In genomic region chr20:6838181-6838826, GRCh38 we compare ENCODE assay signal across 13 cellular contexts.
DNase-seq lines count a peak whose midpoint lies in the region; ATAC-seq and TF ChIP-seq lines count a peak whose summit lies in the region.
"Had no signal": no experiment of that assay in that cellular context is flagged by ENCODE, and none has a peak within 500 bp of the region (broad histone marks: within the 10 kb centered on the region; RNA-seq: fewer than 3 reads in every experiment).

No MANE protein-coding gene starts in this region.

- H3K27ac Mint-ChIP-seq in nephron: peak overlapping the region; percentile 1 to 83 (median 50)
- no peak overlapping the region for H3K27ac Mint-ChIP-seq in natural killer cell
- H3K27ac Mint-ChIP-seq: CD8-positive, alpha-beta T cell had no signal

- H3K27me3 Mint-ChIP-seq in nephron (ENCODE audit: low read depth): peaks cover 5% of the 10 kb centered on the region
- H3K27me3 Mint-ChIP-seq in natural killer cell (ENCODE audit: low read depth in 2 of 2): no peaks in the 10 kb centered on the region

- no peaks in the 10 kb centered on the region for H3K9me2 ChIP-seq in PC-3 (replicated peaks; ENCODE audit: low read length)

- H3K36me3 ChIP-seq in PC-3 (ENCODE audit: low read depth, low read length): no peaks in the 10 kb centered on the region
- H3K36me3 ChIP-seq: colonic mucosa had no signal

- H3K9ac ChIP-seq in PC-3 (ENCODE audit: low read length): no peak overlapping the region

- H3K4me1 Mint-ChIP-seq in nephron: no peaks in the 10 kb centered on the region
- H3K4me1 Mint-ChIP-seq in natural killer cell: no peaks in the 10 kb centered on the region

- H3K36me3 Mint-ChIP-seq in nephron (ENCODE audit: low read depth) (no peaks in the 10 kb centered on the region), natural killer cell (no peaks in the 10 kb centered on the region)
- H3K36me3 Mint-ChIP-seq: CD8-positive, alpha-beta T cell had no signal

- no peak overlapping the region for H2AFZ ChIP-seq in PC-3 (ENCODE audit: low read length)

- H3K79me2 ChIP-seq in PC-3 (ENCODE audit: low read length): no peaks in the 10 kb centered on the region

- peaks cover 81% of the 10 kb centered on the region for H3K27me3 ChIP-seq in PC-3 (ENCODE audit: low read length)
- H3K27me3 ChIP-seq: colonic mucosa had no signal

- BruUV-seq in PC-3 (replicated peaks; lab: Mats Ljungman, UMichigan): no TSS peak

- TF ChIP-seq CTCF in PC-3 (conservative IDR thresholded peaks at IDR 0.05; ENCODE audit: low read depth, low read length) (no peak), nephron (IDR thresholded peaks at IDR 0.05; ENCODE audit: unreplicated experiment in 3 of 3) (no peak), natural killer cell (IDR thresholded peaks at IDR 0.05) (no peak)

- CTCF ChIA-PET in PC-3 (lab: Charles Lee): no interaction called here

- intact Hi-C loops in PC-3 (cut with micrococcal nuclease) (no loop called here), natural killer cell (cut with micrococcal nuclease) (no loop called here)

- H3K27ac ChIP-seq in PC-3 (ENCODE audit: low read length): no peak overlapping the region
- H3K27ac ChIP-seq: colonic mucosa had no signal

- no peak overlapping the region for H3K4me3 Mint-ChIP-seq in nephron
- H3K4me3 Mint-ChIP-seq in natural killer cell: no peak overlapping the region
- H3K4me3 Mint-ChIP-seq: CD8-positive, alpha-beta T cell had no signal

- H3K4me2 ChIP-seq in PC-3 (ENCODE audit: low read length): no peak overlapping the region

- H3F3A ChIP-seq in PC-3 (ENCODE audit: low read length, unreplicated experiment): no peaks in the 10 kb centered on the region

- no peaks in the 10 kb centered on the region for H3K9me3 ChIP-seq in PC-3 (ENCODE audit: low read length)
- H3K9me3 ChIP-seq: colonic mucosa had no signal

- ATAC-seq in GM19025 (IDR thresholded peaks at IDR 0.05; ENCODE audit: low read depth, unreplicated experiment) (peak; percentile 67), HG03196 (IDR thresholded peaks at IDR 0.05; ENCODE audit: unreplicated experiment) (peak; percentile 85), PC-3 (no peak), HG03439 (IDR thresholded peaks at IDR 0.05; ENCODE audit: unreplicated experiment) (no peak), natural killer cell (no peak)
- ATAC-seq: CD8-positive, alpha-beta T cell; K562 had no signal

- no peak overlapping the region for H3K4me3 ChIP-seq in PC-3 (ENCODE audit: low read length)
- H3K4me3 ChIP-seq: colonic mucosa, K562 had no signal

- peak; percentile 75 for DNase-seq in PC-3
- DNase-seq in natural killer cell: no peak
- DNase-seq in cerebellar nuclear complex (lab: John Stamatoyannopoulos, UW): no peak
- DNase-seq: activated CD4-positive, alpha-beta T cell treated with anti-CD3 and anti-CD28 coated beads, Interleukin-2, amount 50 U/mL, for 48 hours; activated naive CD4-positive, alpha-beta T cell treated with Interleukin-2 at 50 U/mL for 16 hours; CD8-positive, alpha-beta T cell; colonic mucosa; NCI-H526 had no signal

- no peaks in the 10 kb centered on the region for H4K20me1 ChIP-seq in PC-3 (ENCODE audit: low read length)

- H3K9me3 Mint-ChIP-seq in nephron: no peaks in the 10 kb centered on the region
- peaks cover 0 to 2% of the 10 kb centered on the region in 2 donors for H3K9me3 Mint-ChIP-seq in natural killer cell
- H3K9me3 Mint-ChIP-seq: CD8-positive, alpha-beta T cell had no signal

- POLR2A ChIA-PET in PC-3 (lab: Charles Lee; ENCODE audit: unreplicated experiment): no interaction called here

- 0 out of 2 replicates have a peak, but pooled peaks cover 3% of the 10 kb centered on the region for H3K4me1 ChIP-seq in PC-3 (ENCODE audit: insufficient read depth, low read length)
- H3K4me1 ChIP-seq: colonic mucosa had no signal

Comparison
In these comparisons a context has a peak if more than half of its experiments do, and no peak if none do; other contexts are left out.
1. ATAC-seq: peak in GM19025 (single experiment) and HG03196 (single experiment); none in PC-3 (single experiment), HG03439 (single experiment) and natural killer cell (0 of 3).
2. H3K27ac Mint-ChIP-seq: peak in nephron (3 of 3); none in natural killer cell (0 of 2).